Comparison of ENCODE assay signal across 1 cellular context in the genomic region with DNA sequence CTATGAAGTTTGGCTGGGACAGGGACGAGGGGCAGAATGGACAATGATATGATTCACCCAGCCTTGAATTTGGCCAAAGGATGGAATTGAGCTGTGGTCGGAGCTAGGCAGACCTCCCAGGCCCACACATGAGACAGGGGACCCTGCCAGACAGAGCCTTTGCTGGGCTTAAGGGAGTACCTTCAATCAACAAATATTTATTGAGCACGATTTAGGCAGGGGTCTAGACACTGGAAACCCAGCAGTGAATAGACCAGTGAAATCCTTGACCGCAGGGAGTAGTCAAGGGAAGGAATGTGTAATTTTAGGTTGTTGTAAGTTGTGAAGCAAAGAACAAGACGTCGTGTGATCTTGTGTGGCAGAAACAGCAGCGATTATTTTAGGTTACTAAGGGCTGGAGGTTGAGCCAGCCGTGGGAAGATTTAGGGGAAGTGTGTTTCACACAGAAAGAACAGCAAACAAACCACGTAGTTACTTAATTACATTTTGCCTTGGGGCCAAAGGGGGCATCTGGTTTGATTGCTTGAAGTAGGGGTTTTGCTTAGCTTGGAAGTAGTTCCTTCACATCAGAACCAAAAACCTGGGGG.
A peak's percentile ranks its signal among the peaks of the same experiment; 100 is the strongest.
TF ChIP-seq lines count a peak whose summit lies in the region.

No MANE protein-coding gene starts in this region.

TF ChIP-seq in GM12878, 131 proteins besides CTCF, POLR2A, EP300 and RAD21:
- TF ChIP-seq, protein P1, sequence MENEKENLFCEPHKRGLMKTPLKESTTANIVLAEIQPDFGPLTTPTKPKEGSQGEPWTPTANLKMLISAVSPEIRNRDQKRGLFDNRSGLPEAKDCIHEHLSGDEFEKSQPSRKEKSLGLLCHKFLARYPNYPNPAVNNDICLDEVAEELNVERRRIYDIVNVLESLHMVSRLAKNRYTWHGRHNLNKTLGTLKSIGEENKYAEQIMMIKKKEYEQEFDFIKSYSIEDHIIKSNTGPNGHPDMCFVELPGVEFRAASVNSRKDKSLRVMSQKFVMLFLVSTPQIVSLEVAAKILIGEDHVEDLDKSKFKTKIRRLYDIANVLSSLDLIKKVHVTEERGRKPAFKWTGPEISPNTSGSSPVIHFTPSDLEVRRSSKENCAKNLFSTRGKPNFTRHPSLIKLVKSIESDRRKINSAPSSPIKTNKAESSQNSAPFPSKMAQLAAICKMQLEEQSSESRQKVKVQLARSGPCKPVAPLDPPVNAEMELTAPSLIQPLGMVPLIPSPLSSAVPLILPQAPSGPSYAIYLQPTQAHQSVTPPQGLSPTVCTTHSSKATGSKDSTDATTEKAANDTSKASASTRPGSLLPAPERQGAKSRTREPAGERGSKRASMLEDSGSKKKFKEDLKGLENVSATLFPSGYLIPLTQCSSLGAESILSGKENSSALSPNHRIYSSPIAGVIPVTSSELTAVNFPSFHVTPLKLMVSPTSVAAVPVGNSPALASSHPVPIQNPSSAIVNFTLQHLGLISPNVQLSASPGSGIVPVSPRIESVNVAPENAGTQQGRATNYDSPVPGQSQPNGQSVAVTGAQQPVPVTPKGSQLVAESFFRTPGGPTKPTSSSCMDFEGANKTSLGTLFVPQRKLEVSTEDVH (IDR thresholded peaks at IDR 0.05; ENCODE audit: low read depth, partially characterized antibody): no peak
- TF ChIP-seq FOS (IDR thresholded peaks at IDR 0.05; ENCODE audit: borderline replicate concordance, extremely low read depth, insufficient read length) (no peak), SPI1 (IDR thresholded peaks at IDR 0.05; ENCODE audit: borderline replicate concordance, insufficient read depth, low read depth, low read length) (peak; percentile 83), ATF7 (IDR thresholded peaks at IDR 0.05; ENCODE audit: low read depth) (peak; percentile 64; the same call in 1 of the 2 replicates), SIN3A (IDR thresholded peaks at IDR 0.05; ENCODE audit: low read depth, low read length) (no peak), SUZ12 (IDR thresholded peaks at IDR 0.05; ENCODE audit: unreplicated experiment) (no peak), BHLHE40 (IDR thresholded peaks at IDR 0.05; ENCODE audit: borderline replicate concordance in 1 of 2, low read depth in 2 of 2, low read length in 1 of 2) (peak in 1 of 2 experiments; percentile 43; a peak in 1 of 4 replicates), WRNIP1 (IDR thresholded peaks at IDR 0.05; ENCODE audit: borderline replicate concordance, low read depth, low read length) (no peak), CHD4 (IDR thresholded peaks at IDR 0.05) (no peak), MTA2 (IDR thresholded peaks at IDR 0.05; ENCODE audit: low read depth) (peak; percentile 65; the same call in 1 of the 2 replicates), ZNF274 (IDR thresholded peaks at IDR 0.05; ENCODE audit: insufficient read depth, insufficient read length) (no peak), SMC3 (IDR thresholded peaks at IDR 0.05; ENCODE audit: borderline replicate concordance, low read length) (no peak), TCF12 (IDR thresholded peaks at IDR 0.05; ENCODE audit: low read depth, low read length) (0 out of 2 replicates have a peak, but pooled peaks have one; percentile 18), MEF2B (IDR thresholded peaks at IDR 0.05; ENCODE audit: partially characterized antibody, poor library complexity, severe bottlenecking) (no peak), SMAD1 (IDR thresholded peaks at IDR 0.05; ENCODE audit: low read depth, partially characterized antibody) (peak; percentile 15), NFYA (IDR thresholded peaks at IDR 0.05; ENCODE audit: borderline replicate concordance, low read depth, low read length) (no peak), RUNX3 (IDR thresholded peaks at IDR 0.05; ENCODE audit: low read length) (peak; percentile 26), ETV6 (conservative IDR thresholded peaks at IDR 0.05 in 1 of 2, IDR thresholded peaks at IDR 0.05 in 1 of 2; ENCODE audit: borderline replicate concordance in 1 of 2, low read depth in 1 of 2) (no peak), GATAD2B (conservative IDR thresholded peaks at IDR 0.05; ENCODE audit: low read depth) (0 out of 2 replicates have a peak, but pooled peaks have one; percentile 65), MTA3 (IDR thresholded peaks at IDR 0.05; ENCODE audit: borderline replicate concordance, low read length) (no peak)
- TF ChIP-seq, protein P2, sequence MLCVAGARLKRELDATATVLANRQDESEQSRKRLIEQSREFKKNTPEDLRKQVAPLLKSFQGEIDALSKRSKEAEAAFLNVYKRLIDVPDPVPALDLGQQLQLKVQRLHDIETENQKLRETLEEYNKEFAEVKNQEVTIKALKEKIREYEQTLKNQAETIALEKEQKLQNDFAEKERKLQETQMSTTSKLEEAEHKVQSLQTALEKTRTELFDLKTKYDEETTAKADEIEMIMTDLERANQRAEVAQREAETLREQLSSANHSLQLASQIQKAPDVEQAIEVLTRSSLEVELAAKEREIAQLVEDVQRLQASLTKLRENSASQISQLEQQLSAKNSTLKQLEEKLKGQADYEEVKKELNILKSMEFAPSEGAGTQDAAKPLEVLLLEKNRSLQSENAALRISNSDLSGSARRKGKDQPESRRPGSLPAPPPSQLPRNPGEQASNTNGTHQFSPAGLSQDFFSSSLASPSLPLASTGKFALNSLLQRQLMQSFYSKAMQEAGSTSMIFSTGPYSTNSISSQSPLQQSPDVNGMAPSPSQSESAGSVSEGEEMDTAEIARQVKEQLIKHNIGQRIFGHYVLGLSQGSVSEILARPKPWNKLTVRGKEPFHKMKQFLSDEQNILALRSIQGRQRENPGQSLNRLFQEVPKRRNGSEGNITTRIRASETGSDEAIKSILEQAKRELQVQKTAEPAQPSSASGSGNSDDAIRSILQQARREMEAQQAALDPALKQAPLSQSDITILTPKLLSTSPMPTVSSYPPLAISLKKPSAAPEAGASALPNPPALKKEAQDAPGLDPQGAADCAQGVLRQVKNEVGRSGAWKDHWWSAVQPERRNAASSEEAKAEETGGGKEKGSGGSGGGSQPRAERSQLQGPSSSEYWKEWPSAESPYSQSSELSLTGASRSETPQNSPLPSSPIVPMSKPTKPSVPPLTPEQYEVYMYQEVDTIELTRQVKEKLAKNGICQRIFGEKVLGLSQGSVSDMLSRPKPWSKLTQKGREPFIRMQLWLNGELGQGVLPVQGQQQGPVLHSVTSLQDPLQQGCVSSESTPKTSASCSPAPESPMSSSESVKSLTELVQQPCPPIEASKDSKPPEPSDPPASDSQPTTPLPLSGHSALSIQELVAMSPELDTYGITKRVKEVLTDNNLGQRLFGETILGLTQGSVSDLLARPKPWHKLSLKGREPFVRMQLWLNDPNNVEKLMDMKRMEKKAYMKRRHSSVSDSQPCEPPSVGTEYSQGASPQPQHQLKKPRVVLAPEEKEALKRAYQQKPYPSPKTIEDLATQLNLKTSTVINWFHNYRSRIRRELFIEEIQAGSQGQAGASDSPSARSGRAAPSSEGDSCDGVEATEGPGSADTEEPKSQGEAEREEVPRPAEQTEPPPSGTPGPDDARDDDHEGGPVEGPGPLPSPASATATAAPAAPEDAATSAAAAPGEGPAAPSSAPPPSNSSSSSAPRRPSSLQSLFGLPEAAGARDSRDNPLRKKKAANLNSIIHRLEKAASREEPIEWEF (IDR thresholded peaks at IDR 0.05; ENCODE audit: insufficient replicate concordance, low read depth, low read length): peak; percentile 77
- TF ChIP-seq, protein P3, sequence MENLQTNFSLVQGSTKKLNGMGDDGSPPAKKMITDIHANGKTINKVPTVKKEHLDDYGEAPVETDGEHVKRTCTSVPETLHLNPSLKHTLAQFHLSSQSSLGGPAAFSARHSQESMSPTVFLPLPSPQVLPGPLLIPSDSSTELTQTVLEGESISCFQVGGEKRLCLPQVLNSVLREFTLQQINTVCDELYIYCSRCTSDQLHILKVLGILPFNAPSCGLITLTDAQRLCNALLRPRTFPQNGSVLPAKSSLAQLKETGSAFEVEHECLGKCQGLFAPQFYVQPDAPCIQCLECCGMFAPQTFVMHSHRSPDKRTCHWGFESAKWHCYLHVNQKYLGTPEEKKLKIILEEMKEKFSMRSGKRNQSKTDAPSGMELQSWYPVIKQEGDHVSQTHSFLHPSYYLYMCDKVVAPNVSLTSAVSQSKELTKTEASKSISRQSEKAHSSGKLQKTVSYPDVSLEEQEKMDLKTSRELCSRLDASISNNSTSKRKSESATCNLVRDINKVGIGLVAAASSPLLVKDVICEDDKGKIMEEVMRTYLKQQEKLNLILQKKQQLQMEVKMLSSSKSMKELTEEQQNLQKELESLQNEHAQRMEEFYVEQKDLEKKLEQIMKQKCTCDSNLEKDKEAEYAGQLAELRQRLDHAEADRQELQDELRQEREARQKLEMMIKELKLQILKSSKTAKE (IDR thresholded peaks at IDR 0.05; ENCODE audit: low read depth, poor library complexity, severe bottlenecking): peak; percentile 51
- TF ChIP-seq, protein P4, sequence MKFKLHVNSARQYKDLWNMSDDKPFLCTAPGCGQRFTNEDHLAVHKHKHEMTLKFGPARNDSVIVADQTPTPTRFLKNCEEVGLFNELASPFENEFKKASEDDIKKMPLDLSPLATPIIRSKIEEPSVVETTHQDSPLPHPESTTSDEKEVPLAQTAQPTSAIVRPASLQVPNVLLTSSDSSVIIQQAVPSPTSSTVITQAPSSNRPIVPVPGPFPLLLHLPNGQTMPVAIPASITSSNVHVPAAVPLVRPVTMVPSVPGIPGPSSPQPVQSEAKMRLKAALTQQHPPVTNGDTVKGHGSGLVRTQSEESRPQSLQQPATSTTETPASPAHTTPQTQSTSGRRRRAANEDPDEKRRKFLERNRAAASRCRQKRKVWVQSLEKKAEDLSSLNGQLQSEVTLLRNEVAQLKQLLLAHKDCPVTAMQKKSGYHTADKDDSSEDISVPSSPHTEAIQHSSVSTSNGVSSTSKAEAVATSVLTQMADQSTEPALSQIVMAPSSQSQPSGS (IDR thresholded peaks at IDR 0.05; ENCODE audit: low read length): no peak
- TF ChIP-seq, protein P5, sequence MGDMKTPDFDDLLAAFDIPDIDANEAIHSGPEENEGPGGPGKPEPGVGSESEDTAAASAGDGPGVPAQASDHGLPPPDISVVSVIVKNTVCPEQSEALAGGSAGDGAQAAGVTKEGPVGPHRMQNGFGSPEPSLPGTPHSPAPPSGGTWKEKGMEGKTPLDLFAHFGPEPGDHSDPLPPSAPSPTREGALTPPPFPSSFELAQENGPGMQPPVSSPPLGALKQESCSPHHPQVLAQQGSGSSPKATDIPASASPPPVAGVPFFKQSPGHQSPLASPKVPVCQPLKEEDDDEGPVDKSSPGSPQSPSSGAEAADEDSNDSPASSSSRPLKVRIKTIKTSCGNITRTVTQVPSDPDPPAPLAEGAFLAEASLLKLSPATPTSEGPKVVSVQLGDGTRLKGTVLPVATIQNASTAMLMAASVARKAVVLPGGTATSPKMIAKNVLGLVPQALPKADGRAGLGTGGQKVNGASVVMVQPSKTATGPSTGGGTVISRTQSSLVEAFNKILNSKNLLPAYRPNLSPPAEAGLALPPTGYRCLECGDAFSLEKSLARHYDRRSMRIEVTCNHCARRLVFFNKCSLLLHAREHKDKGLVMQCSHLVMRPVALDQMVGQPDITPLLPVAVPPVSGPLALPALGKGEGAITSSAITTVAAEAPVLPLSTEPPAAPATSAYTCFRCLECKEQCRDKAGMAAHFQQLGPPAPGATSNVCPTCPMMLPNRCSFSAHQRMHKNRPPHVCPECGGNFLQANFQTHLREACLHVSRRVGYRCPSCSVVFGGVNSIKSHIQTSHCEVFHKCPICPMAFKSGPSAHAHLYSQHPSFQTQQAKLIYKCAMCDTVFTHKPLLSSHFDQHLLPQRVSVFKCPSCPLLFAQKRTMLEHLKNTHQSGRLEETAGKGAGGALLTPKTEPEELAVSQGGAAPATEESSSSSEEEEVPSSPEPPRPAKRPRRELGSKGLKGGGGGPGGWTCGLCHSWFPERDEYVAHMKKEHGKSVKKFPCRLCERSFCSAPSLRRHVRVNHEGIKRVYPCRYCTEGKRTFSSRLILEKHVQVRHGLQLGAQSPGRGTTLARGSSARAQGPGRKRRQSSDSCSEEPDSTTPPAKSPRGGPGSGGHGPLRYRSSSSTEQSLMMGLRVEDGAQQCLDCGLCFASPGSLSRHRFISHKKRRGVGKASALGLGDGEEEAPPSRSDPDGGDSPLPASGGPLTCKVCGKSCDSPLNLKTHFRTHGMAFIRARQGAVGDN (IDR thresholded peaks at IDR 0.05): no peak; the same call in 1 of the 2 replicates
